Comparison of ENCODE assay signal across 8 cellular contexts in genomic region chr9:137551656-137552534, GRCh38. TPM values are rescaled to one million over a fixed set of nuclear protein-coding genes. Genes with fewer than 3 reads are reported as not detected.
A peak's percentile ranks its signal among the peaks of the same experiment; 100 is the strongest.
DNase-seq lines count a peak whose midpoint lies in the region; ATAC-seq and TF ChIP-seq lines count a peak whose summit lies in the region.

Gene MRPL41, plus strand, starts transcription at chr9:137551879. Its CDS starts 203 bp downstream, at chr9:137552082.

- H3K4ac ChIP-seq in trophoblast cell (ENCODE audit: low read depth, low read length), result peak within 1 kb of the TSS; percentile 44

- peak within 1 kb of the TSS; percentile 68 for H3K14ac ChIP-seq in trophoblast cell (ENCODE audit: low read length)

- peak within 1 kb of the TSS; percentile 8 for H3K27ac ChIP-seq in trophoblast cell (ENCODE audit: low read depth, low read length)
- peak within 1 kb of the TSS; percentile 88 to 99 (median 93) for H3K27ac ChIP-seq in tibial nerve

- H3K23ac ChIP-seq in trophoblast cell (ENCODE audit: low read length), result no peak within 1 kb of the TSS

- TF ChIP-seq CTCF in GM06990 (IDR thresholded peaks at IDR 0.05; ENCODE audit: insufficient read depth, low read length, poor library complexity, severe bottlenecking) (no peak), HFFc6 (IDR thresholded peaks at IDR 0.05) (no peak), tibial nerve (IDR thresholded peaks at IDR 0.05) (no peak)

- ATAC-seq in activated naive CD8-positive, alpha-beta T cell treated with anti-CD3 and anti-CD28 coated beads, Interleukin-2, amount 50 U/mL, for 24 hours, result peak; percentile 92
- ATAC-seq in Right ventricle myocardium superior (ENCODE audit: poor library complexity), result peak; percentile 77

- H3K4me1 ChIP-seq in trophoblast cell (ENCODE audit: control insufficient read depth in 1 of 2, insufficient read depth in 2 of 2, low read length in 2 of 2) (peaks cover 0 to 7% of the 10 kb centered on the region in 2 experiments), tibial nerve (peaks cover 0 to 44% (median 15%) of the 10 kb centered on the region in 4 donors)

- H3K9me3 Mint-ChIP-seq in HFFc6, result no peaks in the 10 kb centered on the region
- H3K9me3 Mint-ChIP-seq in activated naive CD8-positive, alpha-beta T cell treated with anti-CD3 and anti-CD28 coated beads, Interleukin-2, amount 50 U/mL, for 24 hours, result no peaks in the 10 kb centered on the region

- H3K27me3 ChIP-seq in GM06990 (replicated peaks; ENCODE audit: control insufficient read depth, insufficient read depth, low read length) (no peaks in the 10 kb centered on the region), trophoblast cell (ENCODE audit: insufficient read depth, low read length) (no peaks in the 10 kb centered on the region), tibial nerve (no peaks in the 10 kb centered on the region)

- H2AK5ac ChIP-seq in trophoblast cell (ENCODE audit: low read length), result peak within 1 kb of the TSS; percentile 34

- H2AFZ ChIP-seq in trophoblast cell (ENCODE audit: insufficient read depth, low read length, poor library complexity), result peak within 1 kb of the TSS; percentile 63

- peaks cover 13% of the 10 kb centered on the region for H3K36me3 ChIP-seq in GM06990 (ENCODE audit: control insufficient read depth, insufficient read depth, low read length)
- H3K36me3 ChIP-seq in trophoblast cell (ENCODE audit: control insufficient read depth in 1 of 2, insufficient read depth in 2 of 2, low read length in 2 of 2), result peaks cover 22 to 26% of the 10 kb centered on the region in 2 experiments
- peaks cover 0 to 42% (median 7%) of the 10 kb centered on the region in 3 donors for H3K36me3 ChIP-seq in tibial nerve

- peak within 1 kb of the TSS; percentile 83 for H3K18ac ChIP-seq in trophoblast cell (ENCODE audit: low read length)

- no peaks in the 10 kb centered on the region for H3K27me3 Mint-ChIP-seq in HFFc6 (ENCODE audit: insufficient read depth)
- H3K27me3 Mint-ChIP-seq in activated naive CD8-positive, alpha-beta T cell treated with anti-CD3 and anti-CD28 coated beads, Interleukin-2, amount 50 U/mL, for 24 hours, result no peaks in the 10 kb centered on the region

- peak within 1 kb of the TSS; percentile 73 for H3K9ac ChIP-seq in trophoblast cell (ENCODE audit: low read length)

- H3K27ac Mint-ChIP-seq in HFFc6, result peak within 1 kb of the TSS; percentile 78
- H3K27ac Mint-ChIP-seq in activated naive CD8-positive, alpha-beta T cell treated with anti-CD3 and anti-CD28 coated beads, Interleukin-2, amount 50 U/mL, for 24 hours, result peak within 1 kb of the TSS; percentile 86

- peaks cover 19% of the 10 kb centered on the region for H3K36me3 Mint-ChIP-seq in HFFc6 (ENCODE audit: low read depth)
- peaks cover 13% of the 10 kb centered on the region for H3K36me3 Mint-ChIP-seq in activated naive CD8-positive, alpha-beta T cell treated with anti-CD3 and anti-CD28 coated beads, Interleukin-2, amount 50 U/mL, for 24 hours (ENCODE audit: low read depth)

- peak within 1 kb of the TSS; percentile 34 for H2BK5ac ChIP-seq in trophoblast cell (ENCODE audit: low read depth, low read length, poor library complexity)

- H3K79me2 ChIP-seq in trophoblast cell (ENCODE audit: control insufficient read depth, insufficient read depth, low read length, poor library complexity), result peaks cover 3% of the 10 kb centered on the region

- DNase-seq in GM06990 (ENCODE audit: extremely low read depth, insufficient read length) (peak; percentile 91), HFFc6 (peak; percentile 75), NCI-H1105 (lab: John Stamatoyannopoulos, UW) (peak; percentile 88), T follicular helper cell (ENCODE audit: low read depth) (peak; percentile 88), Right ventricle myocardium superior (peak; percentile 94), trophoblast cell (peak; percentile 92), tibial nerve (ENCODE audit: low spot score in 2 of 2) (peak; percentile 72 to 82)
- DNase-seq in activated naive CD8-positive, alpha-beta T cell treated with anti-CD3 and anti-CD28 coated beads, Interleukin-2, amount 50 U/mL, for 24 hours, result peak; percentile 91

- no CpG with 5 or more reads among the region's 111 CpGs for WGBS in trophoblast cell (ENCODE audit: extremely low coverage, insufficient coverage, insufficient read length)
- 4 to 6% methylated on average over 27 of the region's 111 CpGs for WGBS in tibial nerve, 2 donors

- peak within 1 kb of the TSS; percentile 89 for H3K4me3 ChIP-seq in GM06990 (replicated peaks; ENCODE audit: low read depth, low read length)
- peak within 1 kb of the TSS; percentile 84 for H3K4me3 ChIP-seq in trophoblast cell (ENCODE audit: low read depth, low read length)
- H3K4me3 ChIP-seq in tibial nerve, result peak within 1 kb of the TSS; percentile 63 to 98 (median 88)

- peaks cover 28% of the 10 kb centered on the region for H3K4me1 Mint-ChIP-seq in HFFc6 (ENCODE audit: low read depth)
- H3K4me1 Mint-ChIP-seq in activated naive CD8-positive, alpha-beta T cell treated with anti-CD3 and anti-CD28 coated beads, Interleukin-2, amount 50 U/mL, for 24 hours, result peaks cover 18% of the 10 kb centered on the region

- no peak within 1 kb of the TSS for H2BK12ac ChIP-seq in trophoblast cell (ENCODE audit: low read length)

- intact Hi-C loops in Right ventricle myocardium superior (cut with DNase I), result no loop called here

- peak within 1 kb of the TSS; percentile 39 for H4K12ac ChIP-seq in trophoblast cell (ENCODE audit: low read depth, low read length)

- peak within 1 kb of the TSS; percentile 90 for H4K8ac ChIP-seq in trophoblast cell (ENCODE audit: low read depth, low read length)

- TF ChIP-seq EP300 in tibial nerve (IDR thresholded peaks at IDR 0.05), result peak in 1 of 2 donors; percentile 73

- H3K79me1 ChIP-seq in trophoblast cell (ENCODE audit: low read length), result peaks cover 7% of the 10 kb centered on the region

- H2BK120ac ChIP-seq in trophoblast cell (ENCODE audit: insufficient read depth, low read length, poor library complexity), result peak within 1 kb of the TSS; percentile 52

- peak within 1 kb of the TSS; percentile 89 for H3K4me2 ChIP-seq in trophoblast cell (ENCODE audit: low read length)

- peak within 1 kb of the TSS; percentile 90 for H3K4me3 Mint-ChIP-seq in HFFc6
- H3K4me3 Mint-ChIP-seq in activated naive CD8-positive, alpha-beta T cell treated with anti-CD3 and anti-CD28 coated beads, Interleukin-2, amount 50 U/mL, for 24 hours, result peak within 1 kb of the TSS; percentile 84

- H3K9me3 ChIP-seq in trophoblast cell (ENCODE audit: insufficient read depth, low read depth, low read length) (no peaks in the 10 kb centered on the region), tibial nerve (no peaks in the 10 kb centered on the region)

- TF ChIP-seq POLR2A in tibial nerve (IDR thresholded peaks at IDR 0.05), result peak; percentile 41 to 63

- H4K91ac ChIP-seq in trophoblast cell (ENCODE audit: low read depth, low read length), result peak within 1 kb of the TSS; percentile 75

RNA-seq across cellular contexts. Expression of gene MRPL41, which starts in this region (rescaled TPM):
- 10 to 100 TPM; 48.4 to 67.7 (median 57.3) TPM for total RNA-seq in HFFc6 (2021; fragmentation: NEBNext Ultra II Directional; extraction: Animal tissue kit (Norgen Biotek cat#: 25700))
- total RNA-seq in Right ventricle myocardium superior, result 272 TPM
- polyA plus RNA-seq in trophoblast cell (2013), result 28.2 and 28.3 TPM in 2 replicates
- total RNA-seq in tibial nerve, result 100 to 1,000 TPM in 1 of 4 donors, 10 to 100 TPM in 3; 77.1 to 161 (median 98.3) TPM

Comparison
In these comparisons a context has a peak if more than half of its experiments do, and no peak if none do; other contexts are left out.
1. Peak in every context shown above with its lines: DNase-seq, ATAC-seq, H3K4me3 ChIP-seq and H3K27ac ChIP-seq.